In the genomic region with DNA sequence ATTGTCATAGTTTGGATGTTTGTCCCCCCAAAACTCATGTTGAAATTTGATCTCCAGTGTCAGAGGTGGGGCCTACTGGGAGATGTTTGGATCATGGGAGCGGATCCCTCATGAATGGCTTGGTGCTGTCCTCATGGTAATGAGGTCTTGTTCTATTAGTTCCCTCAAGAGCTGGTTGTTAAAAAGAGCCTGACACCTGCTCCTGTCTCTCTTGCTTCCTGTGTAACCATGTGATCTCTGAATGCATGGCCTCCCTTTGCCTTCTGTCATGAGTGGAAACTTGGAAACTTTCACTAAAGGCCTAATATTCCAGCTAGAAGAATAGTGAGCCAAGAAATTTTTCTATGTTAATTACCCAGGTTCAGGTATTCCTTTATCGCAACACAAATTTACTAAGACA, we compare ENCODE assay signal across 22 cellular contexts.
"Had no signal": no experiment of that assay in that cellular context is flagged by ENCODE, and none has a peak within 500 bp of the region (broad histone marks: within the 10 kb centered on the region; RNA-seq: fewer than 3 reads in every experiment).

No MANE protein-coding gene starts in this region.

- H3K4me2 ChIP-seq: neural progenitor cell, smooth muscle cell had no signal

- H3K36me3 ChIP-seq: left ventricle myocardium inferior, neural progenitor cell, ovary, right atrium auricular region, right lobe of liver, tibial nerve, upper lobe of left lung, vagina had no signal

- H2AFZ ChIP-seq: neural progenitor cell had no signal

- H3K9me3 ChIP-seq: left ventricle myocardium inferior, ovary, right atrium auricular region, right lobe of liver, tibial nerve, upper lobe of left lung, vagina had no signal

- H3K4me1 ChIP-seq: left ventricle myocardium inferior, right atrium auricular region, right lobe of liver, tibial nerve, upper lobe of left lung, vagina had no signal

- H3K27ac ChIP-seq: left ventricle myocardium inferior, neural progenitor cell, ovary, right atrium auricular region, right lobe of liver, tibial nerve, upper lobe of left lung, vagina had no signal

- DNase-seq: islet precursor cell; left ventricle myocardium inferior; mesendoderm; naive B cell; natural killer cell; nephron progenitor cell; ovary; right lobe of liver; stimulated activated CD4-positive, alpha-beta T cell treated with anti-CD3 and anti-CD28 coated beads, Interleukin-1b, Interleukin-23, amount 100 ng/mL, for 48 hours; stimulated activated CD4-positive, alpha-beta T cell treated with anti-CD3 and anti-CD28 coated beads, Interleukin-2, amount 100 ng/mL, for 48 hours; stimulated activated CD4-positive, alpha-beta T cell treated with anti-CD3 and anti-CD28 coated beads, Interleukin-4, amount 100 ng/mL, for 4 hours; stimulated activated CD8-positive, alpha-beta memory T cell treated with anti-CD3 and anti-CD28 coated beads, Interleukin-4, amount 100 ng/mL, for 48 hours; stimulated activated naive CD4-positive, alpha-beta T cell treated with Interleukin-2 at 50 U/mL for 16 hours; stimulated activated naive CD8-positive, alpha-beta T cell treated with anti-CD3 and anti-CD28 coated beads, Interleukin-15, amount 100 ng/mL, for 72 hours; substantia nigra; upper lobe of left lung had no signal

- H3K27me3 ChIP-seq: neural progenitor cell, ovary, right atrium auricular region, right lobe of liver, tibial nerve, upper lobe of left lung, vagina had no signal

- H3K9ac ChIP-seq: neural progenitor cell had no signal

- H3K4me3 ChIP-seq: left ventricle myocardium inferior, lung, neural progenitor cell, ovary, right atrium auricular region, right lobe of liver, smooth muscle cell, tibial nerve, upper lobe of left lung, vagina had no signal
